In genomic region chr12:89343127-89343526, GRCh38 we compare ENCODE assay signal across 18 cellular contexts. TPM values are rescaled to one million over a fixed set of nuclear protein-coding genes. Genes with fewer than 3 reads are reported as not detected.
DNase-seq lines count a peak whose midpoint lies in the region; ATAC-seq, FAIRE-seq and TF ChIP-seq lines count a peak whose summit lies in the region.
"Had no signal": no experiment of that assay in that cellular context is flagged by ENCODE, and none has a peak within 500 bp of the region (broad histone marks: within the 10 kb centered on the region; RNA-seq: fewer than 3 reads in every experiment).

No MANE protein-coding gene starts in this region.

- H3K9me3 Mint-ChIP-seq in osteocyte (ENCODE audit: unreplicated experiment): no peaks in the 10 kb centered on the region
- H3K9me3 Mint-ChIP-seq: activated CD8-positive, alpha-beta T cell treated with anti-CD3 and anti-CD28 coated beads for 36 hours; dendritic cell treated with granulocyte-macrophage colony-stimulating factor and Interleukin-4, amounts not matched to agents 40 ng/mL and 50 ng/mL, for 4 days; naive thymus-derived CD8-positive, alpha-beta T cell had no signal

- H3K27me3 ChIP-seq in heart left ventricle: no peaks in the 10 kb centered on the region
- H3K27me3 ChIP-seq: Peyer's patch, upper lobe of right lung had no signal

- H3K27ac ChIP-seq in heart left ventricle: peak overlapping the region in 1 of 12 donors; percentile 10
- H3K27ac ChIP-seq: lower lobe of right lung, Peyer's patch, upper lobe of right lung had no signal

- H3K4me1 Mint-ChIP-seq in osteocyte (ENCODE audit: unreplicated experiment): peaks cover 43% of the 10 kb centered on the region

- no peak overlapping the region for H3K4me3 ChIP-seq in heart left ventricle
- H3K4me3 ChIP-seq: lower lobe of right lung, Peyer's patch, upper lobe of right lung had no signal

- no peak overlapping the region for H3K4me3 Mint-ChIP-seq in osteocyte (ENCODE audit: unreplicated experiment)
- H3K4me3 Mint-ChIP-seq: activated CD8-positive, alpha-beta T cell treated with anti-CD3 and anti-CD28 coated beads for 36 hours; dendritic cell treated with granulocyte-macrophage colony-stimulating factor and Interleukin-4, amounts not matched to agents 40 ng/mL and 50 ng/mL, for 4 days; naive thymus-derived CD8-positive, alpha-beta T cell had no signal

- H3K36me3 Mint-ChIP-seq in osteocyte (ENCODE audit: unreplicated experiment): peaks cover 2% of the 10 kb centered on the region
- H3K36me3 Mint-ChIP-seq: naive thymus-derived CD8-positive, alpha-beta T cell had no signal

- H3K27me3 Mint-ChIP-seq in osteocyte (ENCODE audit: unreplicated experiment): no peaks in the 10 kb centered on the region

- FAIRE-seq in frontal cortex (lab: Jason Lieb, UNC): no peak

- no peak for TF ChIP-seq CTCF in heart left ventricle (IDR thresholded peaks at IDR 0.05)
- no peak for TF ChIP-seq CTCF in osteocyte (IDR thresholded peaks at IDR 0.05)
- no peak for TF ChIP-seq CTCF in omental fat pad (IDR thresholded peaks at IDR 0.05)

- ATAC-seq in heart left ventricle: peak in 2 of 4 donors; percentile 11 to 18
- no peak for ATAC-seq in omental fat pad (ENCODE audit: low FRiP score)
- ATAC-seq: activated CD8-positive, alpha-beta T cell treated with anti-CD3 and anti-CD28 coated beads for 36 hours; lower lobe of right lung; naive thymus-derived CD8-positive, alpha-beta T cell; upper lobe of right lung had no signal

- DNase-seq in AG08395 (ENCODE audit: low spot score): peak; percentile 37
- peak; percentile 65 for DNase-seq in astrocyte of the hippocampus (ENCODE audit: low read depth, low spot score)
- peak; percentile 40 to 82 (median 64) for DNase-seq in heart left ventricle
- peak; percentile 85 for DNase-seq in osteocyte (ENCODE audit: extremely low spot score, unreplicated experiment)
- no peak for DNase-seq in omental fat pad (ENCODE audit: low spot score)
- no peak for DNase-seq in frontal cortex (ENCODE audit: low spot score in 2 of 2)
- DNase-seq in activated CD4-positive, alpha-beta T cell treated with anti-CD3 and anti-CD28 coated beads, Interleukin-2, amount 50 U/mL, for 48 hours: no peak
- no peak for DNase-seq in SW 1271 (lab: John Stamatoyannopoulos, UW)
- DNase-seq: activated CD8-positive, alpha-beta T cell treated with anti-CD3 and anti-CD28 coated beads for 36 hours; lower lobe of right lung; naive thymus-derived CD8-positive, alpha-beta T cell; NCI-H1092 treated with DMSO at 0.1 percent for 48 hours; NCI-H2107; NCI-H69; Peyer's patch; stimulated activated CD4-positive, alpha-beta T cell treated with anti-CD3 and anti-CD28 coated beads, Interleukin-4, amount 100 ng/mL, for 4 hours; upper lobe of right lung had no signal

- intact Hi-C loops in heart left ventricle (cut with DNase I): loop anchor here in 7 of 10 donors (10.0 kb wide), 6 partner anchors 108 to 288 kb away; partner anchors contain the start of genes GALNT4 (in 1 of the 7) and POC1B (in 1 of the 7)

- peaks cover 3 to 54% (median 34%) of the 10 kb centered on the region in 12 donors for H3K4me1 ChIP-seq in heart left ventricle

- peaks cover 0 to 10% (median 6%) of the 10 kb centered on the region in 9 donors for H3K36me3 ChIP-seq in heart left ventricle

- peak overlapping the region; percentile 32 for H3K27ac Mint-ChIP-seq in osteocyte (ENCODE audit: unreplicated experiment)
- H3K27ac Mint-ChIP-seq: activated CD8-positive, alpha-beta T cell treated with anti-CD3 and anti-CD28 coated beads for 36 hours; dendritic cell treated with granulocyte-macrophage colony-stimulating factor and Interleukin-4, amounts not matched to agents 40 ng/mL and 50 ng/mL, for 4 days; naive thymus-derived CD8-positive, alpha-beta T cell had no signal

- WGBS in heart left ventricle, 4 donors: 57 to 71% (median 65%) methylated on average over 3 of the region's 3 CpGs

- TF ChIP-seq POLR2A in heart left ventricle (IDR thresholded peaks at IDR 0.05): no peak

- H3K9me3 ChIP-seq in heart left ventricle: no peaks in the 10 kb centered on the region
- H3K9me3 ChIP-seq: lower lobe of right lung, Peyer's patch, upper lobe of right lung had no signal

RNA-seq across cellular contexts. Expression of gene DUSP6, which starts 9.2 kb away (rescaled TPM):
- total RNA-seq in heart left ventricle (10 to 100 TPM; 11.4 to 66.7 (median 24.5) TPM), osteocyte (30.2 and 55.1 TPM in 2 replicates), omental fat pad (100 to 1,000 TPM; 201 to 329 (median 213) TPM), frontal cortex (38.3 TPM)
- 10 to 100 TPM in 1 of 2 donors, 1 to 10 TPM in 1; 4.8 to 20.3 TPM for polyA plus RNA-seq in heart left ventricle

Comparison
In these comparisons a context has a peak if more than half of its experiments do, and no peak if none do; other contexts are left out.
1. DNase-seq: peak in AG08395 (single experiment), astrocyte of the hippocampus (single experiment), heart left ventricle (5 of 5) and osteocyte (single experiment); none in omental fat pad (single experiment), frontal cortex (0 of 2), activated CD4-positive, alpha-beta T cell treated with anti-CD3 and anti-CD28 coated beads, Interleukin-2, amount 50 U/mL, for 48 hours (0 of 2) and SW 1271 (0 of 2).